In the genomic region with DNA sequence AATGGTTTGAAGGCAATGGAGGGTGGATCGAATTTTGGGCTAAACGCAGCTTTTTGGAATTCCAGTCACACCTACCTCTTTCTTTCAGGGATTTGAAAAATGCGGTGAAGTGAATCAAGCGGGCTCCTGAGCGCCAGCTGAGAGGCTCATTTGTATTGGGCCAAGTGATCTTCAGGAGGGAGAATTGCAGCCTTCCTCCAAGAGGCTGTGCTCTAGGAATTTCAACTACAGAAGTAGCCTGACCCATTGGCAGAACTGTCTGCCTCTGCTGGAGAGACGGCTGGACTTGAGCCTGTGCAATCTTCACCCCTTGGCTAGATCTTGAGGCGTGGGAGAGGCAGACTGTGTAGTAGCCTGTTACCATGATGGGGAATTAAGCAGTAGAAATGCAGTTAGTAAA, we compare ENCODE assay signal across 17 cellular contexts.
"Had no signal": no experiment of that assay in that cellular context is flagged by ENCODE, and none has a peak within 500 bp of the region (broad histone marks: within the 10 kb centered on the region; RNA-seq: fewer than 3 reads in every experiment).

No MANE protein-coding gene starts in this region.

- H3K9me3 Mint-ChIP-seq: natural killer cell had no signal

- H3K4me3 ChIP-seq: dorsolateral prefrontal cortex, gastrocnemius medialis, ovary, right atrium auricular region, stomach, thoracic aorta had no signal

- H3K4me1 Mint-ChIP-seq: natural killer cell, neural crest cell had no signal

- ATAC-seq: esophagus mucosa, gastrocnemius medialis, left colon, natural killer cell had no signal

- H3K27ac Mint-ChIP-seq: natural killer cell had no signal

- H3K36me3 Mint-ChIP-seq: natural killer cell had no signal

- H3K4me1 ChIP-seq: gastrocnemius medialis, right atrium auricular region had no signal

- H3K27ac ChIP-seq: dorsolateral prefrontal cortex, gastrocnemius medialis, ovary, right atrium auricular region, stomach, thoracic aorta had no signal

- H3K36me3 ChIP-seq: gastrocnemius medialis, ovary, right atrium auricular region, thoracic aorta had no signal

- DNase-seq: central memory CD4-positive, alpha-beta T cell; cortex of kidney; dorsolateral prefrontal cortex; effector CD8-positive, alpha-beta T cell; gastrocnemius medialis; glutamatergic neuron; left colon; natural killer cell; ovary; small intestine; stimulated activated CD4-positive, alpha-beta T cell treated with anti-CD3 and anti-CD28 coated beads, Interleukin-12 subunit alpha, Interleukin-12 subunit beta, amount 100 ng/mL, for 4 hours; stimulated activated naive CD4-positive, alpha-beta T cell; stomach had no signal

- H3K4me3 Mint-ChIP-seq: natural killer cell had no signal

- H3K9me3 ChIP-seq: gastrocnemius medialis, ovary, right atrium auricular region, stomach, thoracic aorta had no signal

- H3K27me3 ChIP-seq: gastrocnemius medialis, ovary, right atrium auricular region had no signal
